In genomic region chr10:132096223-132096622, GRCh38 we compare ENCODE assay signal across 13 cellular contexts. TPM values are rescaled to one million over a fixed set of nuclear protein-coding genes. Genes with fewer than 3 reads are reported as not detected.
DNase-seq lines count a peak whose midpoint lies in the region; ATAC-seq and TF ChIP-seq lines count a peak whose summit lies in the region.
"Had no signal": no experiment of that assay in that cellular context is flagged by ENCODE, and none has a peak within 500 bp of the region (broad histone marks: within the 10 kb centered on the region; RNA-seq: fewer than 3 reads in every experiment).

No MANE protein-coding gene starts in this region.

- H3K4me1 Mint-ChIP-seq in activated naive CD8-positive, alpha-beta T cell treated with anti-CD3 and anti-CD28 coated beads, Interleukin-2, amount 10 ng/mL, durations not matched to agents 7 days and 5 days: peaks cover 6% of the 10 kb centered on the region
- H3K4me1 Mint-ChIP-seq in stimulated activated memory B cell treated with anti-CD40 and anti-IgM and Interleukin-4, amounts not matched to agents 10 μg/mL and 1 μg/mL and 100 μg/mL, for 72 hours: no peaks in the 10 kb centered on the region

- POLR2A ChIA-PET in activated naive CD8-positive, alpha-beta T cell treated with anti-CD3 and anti-CD28 coated beads, Interleukin-2, amount 10 ng/mL, durations not matched to agents 7 days and 5 days (lab: Charles Lee): no interaction called here

- H3K9me3 ChIP-seq in Peyer's patch: no peaks in the 10 kb centered on the region
- H3K9me3 ChIP-seq: left lung had no signal

- TF ChIP-seq POLR2A in Peyer's patch (IDR thresholded peaks at IDR 0.05): no peak

- no peak overlapping the region for H3K27ac ChIP-seq in Peyer's patch
- H3K27ac ChIP-seq: left lung had no signal

- ATAC-seq in activated naive CD8-positive, alpha-beta T cell treated with anti-CD3 and anti-CD28 coated beads, Interleukin-2, amount 10 ng/mL, durations not matched to agents 7 days and 5 days (ENCODE audit: low read depth): peak; percentile 95
- ATAC-seq in stimulated activated memory B cell treated with anti-CD40 and anti-IgM and Interleukin-4, amounts not matched to agents 10 μg/mL and 1 μg/mL and 100 μg/mL, for 72 hours: no peak
- ATAC-seq: left lung had no signal

- H3K27me3 ChIP-seq in kidney epithelial cell (ENCODE audit: control insufficient read depth, insufficient read depth, low read length) (no peaks in the 10 kb centered on the region), Peyer's patch (no peaks in the 10 kb centered on the region)

- H3K9me3 Mint-ChIP-seq in activated naive CD8-positive, alpha-beta T cell treated with anti-CD3 and anti-CD28 coated beads, Interleukin-2, amount 10 ng/mL, durations not matched to agents 7 days and 5 days: peaks cover 1% of the 10 kb centered on the region
- H3K9me3 Mint-ChIP-seq in stimulated activated memory B cell treated with anti-CD40 and anti-IgM and Interleukin-4, amounts not matched to agents 10 μg/mL and 1 μg/mL and 100 μg/mL, for 72 hours: no peaks in the 10 kb centered on the region

- H3K4me3 Mint-ChIP-seq in activated naive CD8-positive, alpha-beta T cell treated with anti-CD3 and anti-CD28 coated beads, Interleukin-2, amount 10 ng/mL, durations not matched to agents 7 days and 5 days: peak overlapping the region; percentile 29
- no peak overlapping the region for H3K4me3 Mint-ChIP-seq in stimulated activated memory B cell treated with anti-CD40 and anti-IgM and Interleukin-4, amounts not matched to agents 10 μg/mL and 1 μg/mL and 100 μg/mL, for 72 hours

- H3K27me3 Mint-ChIP-seq in activated naive CD8-positive, alpha-beta T cell treated with anti-CD3 and anti-CD28 coated beads, Interleukin-2, amount 10 ng/mL, durations not matched to agents 7 days and 5 days: peaks cover 17% of the 10 kb centered on the region
- peaks cover 71% of the 10 kb centered on the region for H3K27me3 Mint-ChIP-seq in stimulated activated memory B cell treated with anti-CD40 and anti-IgM and Interleukin-4, amounts not matched to agents 10 μg/mL and 1 μg/mL and 100 μg/mL, for 72 hours

- no peaks in the 10 kb centered on the region for H3K36me3 Mint-ChIP-seq in activated naive CD8-positive, alpha-beta T cell treated with anti-CD3 and anti-CD28 coated beads, Interleukin-2, amount 10 ng/mL, durations not matched to agents 7 days and 5 days
- H3K36me3 Mint-ChIP-seq in stimulated activated memory B cell treated with anti-CD40 and anti-IgM and Interleukin-4, amounts not matched to agents 10 μg/mL and 1 μg/mL and 100 μg/mL, for 72 hours: no peaks in the 10 kb centered on the region

- DNase-seq in DMS53 (lab: John Stamatoyannopoulos, UW) (peak; percentile 92), kidney epithelial cell (ENCODE audit: low read depth) (peak; percentile 31), C1 segment of cervical spinal cord (lab: John Stamatoyannopoulos, UW) (no peak), Peyer's patch (no peak)
- DNase-seq in Jurkat, Clone E6-1 (ENCODE audit: low read depth, low spot score): peak; percentile 30
- peak; percentile 24 for DNase-seq in activated naive CD8-positive, alpha-beta T cell treated with anti-CD3 and anti-CD28 coated beads, Interleukin-2, amount 10 ng/mL, durations not matched to agents 7 days and 5 days
- DNase-seq in activated T-cell treated with anti-CD3 and anti-CD28 coated beads, Interleukin-2, amount 50 U/mL, for 1 hour: no peak
- DNase-seq: activated CD8-positive, alpha-beta memory T cell treated with anti-CD3 and anti-CD28 coated beads for 24 hours; cortex of kidney; GF-D8; stimulated activated CD4-positive, alpha-beta T cell treated with anti-CD3 and anti-CD28 coated beads, Interleukin-12 subunit alpha, Interleukin-12 subunit beta, amount 100 ng/mL, for 4 hours had no signal

- H3K36me3 ChIP-seq in kidney epithelial cell (ENCODE audit: control insufficient read depth, insufficient read depth, low read length) (no peaks in the 10 kb centered on the region), Peyer's patch (no peaks in the 10 kb centered on the region)
- H3K36me3 ChIP-seq: left lung had no signal

- no peaks in the 10 kb centered on the region for H3K4me1 ChIP-seq in Peyer's patch
- H3K4me1 ChIP-seq: left lung had no signal

- no peak overlapping the region for H3K27ac Mint-ChIP-seq in activated naive CD8-positive, alpha-beta T cell treated with anti-CD3 and anti-CD28 coated beads, Interleukin-2, amount 10 ng/mL, durations not matched to agents 7 days and 5 days
- no peak overlapping the region for H3K27ac Mint-ChIP-seq in stimulated activated memory B cell treated with anti-CD40 and anti-IgM and Interleukin-4, amounts not matched to agents 10 μg/mL and 1 μg/mL and 100 μg/mL, for 72 hours

- H3K4me3 ChIP-seq in Jurkat, Clone E6-1 (ENCODE audit: low read length): no peak overlapping the region
- H3K4me3 ChIP-seq in kidney epithelial cell (ENCODE audit: low read depth, low read length) (no peak overlapping the region), Peyer's patch (no peak overlapping the region)
- H3K4me3 ChIP-seq: left lung had no signal

- TF ChIP-seq CTCF in kidney epithelial cell (IDR thresholded peaks at IDR 0.05; ENCODE audit: insufficient read depth, low read length, poor library complexity, severe bottlenecking) (no peak), Peyer's patch (IDR thresholded peaks at IDR 0.05) (no peak)

RNA-seq across cellular contexts. Expression of gene JAKMIP3, which starts 30.5 kb away (rescaled TPM):
- polyA plus RNA-seq in Jurkat, Clone E6-1 (2012; ENCODE audit: insufficient read depth, insufficient read length): 0.26 TPM
- total RNA-seq in activated naive CD8-positive, alpha-beta T cell treated with anti-CD3 and anti-CD28 coated beads, Interleukin-2, amount 10 ng/mL, durations not matched to agents 7 days and 5 days: under 1 TPM; 0.17 to 0.28 TPM
- total RNA-seq in kidney epithelial cell (not detected in 2 replicates), Peyer's patch (1 to 10 TPM in 1 of 4 donors, under 1 TPM in 3; 0.18 to 2.5 (median 0.23) TPM)

Comparison
In these comparisons a context has a peak if more than half of its experiments do, and no peak if none do; other contexts are left out.
1. DNase-seq: peak in DMS53 (single experiment), Jurkat, Clone E6-1 (single experiment), activated naive CD8-positive, alpha-beta T cell treated with anti-CD3 and anti-CD28 coated beads, Interleukin-2, amount 10 ng/mL, durations not matched to agents 7 days and 5 days (single experiment) and kidney epithelial cell (single experiment); none in C1 segment of cervical spinal cord (0 of 14), activated T-cell treated with anti-CD3 and anti-CD28 coated beads, Interleukin-2, amount 50 U/mL, for 1 hour (single experiment) and Peyer's patch (0 of 3).